Comparison of ENCODE assay signal across 1 cellular context in genomic region chr22:24510694-24511625, GRCh38.
TF ChIP-seq lines count a peak whose summit lies in the region.

No MANE protein-coding gene starts in this region.

TF ChIP-seq in SK-N-SH treated with all-trans-retinoic acid at 6 μM for 48 hours, 23 proteins besides CTCF, POLR2A, EP300 and RAD21 (continued from another document):
- no peak for TF ChIP-seq POU6F1 (CRISPR knock-in tag; IDR thresholded peaks at IDR 0.05; ENCODE audit: borderline replicate concordance, low read depth)
- TF ChIP-seq SNAI2 (CRISPR knock-in tag; IDR thresholded peaks at IDR 0.05) = no peak
- TF ChIP-seq CSRNP3 (CRISPR knock-in tag; IDR thresholded peaks at IDR 0.05) = no peak
- TF ChIP-seq ARNTL (CRISPR knock-in tag; IDR thresholded peaks at IDR 0.05; ENCODE audit: borderline replicate concordance, low read depth) = no peak
- no peak for TF ChIP-seq ZC3H10 (CRISPR knock-in tag; IDR thresholded peaks at IDR 0.05)
- TF ChIP-seq ZNF8 (CRISPR knock-in tag; IDR thresholded peaks at IDR 0.05) = no peak
- no peak for TF ChIP-seq PATZ1 (CRISPR knock-in tag; IDR thresholded peaks at IDR 0.05; ENCODE audit: borderline replicate concordance)
- no peak for TF ChIP-seq ZNF565 (CRISPR knock-in tag; conservative IDR thresholded peaks at IDR 0.05; ENCODE audit: low read depth)
- TF ChIP-seq PPARA (CRISPR knock-in tag; IDR thresholded peaks at IDR 0.05; ENCODE audit: borderline replicate concordance) = no peak
- no peak for TF ChIP-seq TOX (CRISPR knock-in tag; IDR thresholded peaks at IDR 0.05; ENCODE audit: borderline replicate concordance)
